In genomic region chr19:11611730-11612129, GRCh38 we compare ENCODE assay signal across 1 cellular context.
TF ChIP-seq lines count a peak whose summit lies in the region.

No MANE protein-coding gene starts in this region.

TF ChIP-seq in WTC11, 78 proteins besides CTCF, POLR2A, EP300 and RAD21 (continued from another document):
- no peak for TF ChIP-seq MLX (CRISPR knock-in tag; IDR thresholded peaks at IDR 0.05)
- no peak for TF ChIP-seq GTF2I (CRISPR knock-in tag; conservative IDR thresholded peaks at IDR 0.05)
- TF ChIP-seq ZNF416 (CRISPR knock-in tag; IDR thresholded peaks at IDR 0.05): no peak
- no peak for TF ChIP-seq CREB1 (CRISPR knock-in tag; IDR thresholded peaks at IDR 0.05)
- TF ChIP-seq NR3C1 (CRISPR knock-in tag; conservative IDR thresholded peaks at IDR 0.05; ENCODE audit: low read depth): no peak
- TF ChIP-seq SMAD4 (CRISPR knock-in tag; IDR thresholded peaks at IDR 0.05): no peak
- TF ChIP-seq EMX1 (CRISPR knock-in tag; IDR thresholded peaks at IDR 0.05): no peak
- TF ChIP-seq, protein P1, sequence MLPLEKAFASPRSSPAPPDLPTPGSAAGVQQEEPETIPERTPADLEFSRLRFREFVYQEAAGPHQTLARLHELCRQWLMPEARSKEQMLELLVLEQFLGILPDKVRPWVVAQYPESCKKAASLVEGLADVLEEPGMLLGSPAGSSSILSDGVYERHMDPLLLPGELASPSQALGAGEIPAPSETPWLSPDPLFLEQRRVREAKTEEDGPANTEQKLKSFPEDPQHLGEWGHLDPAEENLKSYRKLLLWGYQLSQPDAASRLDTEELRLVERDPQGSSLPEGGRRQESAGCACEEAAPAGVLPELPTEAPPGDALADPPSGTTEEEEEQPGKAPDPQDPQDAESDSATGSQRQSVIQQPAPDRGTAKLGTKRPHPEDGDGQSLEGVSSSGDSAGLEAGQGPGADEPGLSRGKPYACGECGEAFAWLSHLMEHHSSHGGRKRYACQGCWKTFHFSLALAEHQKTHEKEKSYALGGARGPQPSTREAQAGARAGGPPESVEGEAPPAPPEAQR (CRISPR knock-in tag; IDR thresholded peaks at IDR 0.05): no peak
- TF ChIP-seq KAT7 (CRISPR knock-in tag; IDR thresholded peaks at IDR 0.05; ENCODE audit: borderline replicate concordance): no peak
- no peak for TF ChIP-seq NFATC4 (CRISPR knock-in tag; IDR thresholded peaks at IDR 0.05)
